Comparison of ENCODE assay signal across 8 cellular contexts in genomic region chr2:157899125-157899839, GRCh38. TPM values are rescaled to one million over a fixed set of nuclear protein-coding genes. Genes with fewer than 3 reads are reported as not detected.
DNase-seq lines count a peak whose midpoint lies in the region; ATAC-seq and TF ChIP-seq lines count a peak whose summit lies in the region.

No MANE protein-coding gene starts in this region.

- TF ChIP-seq CTCF in sigmoid colon (IDR thresholded peaks at IDR 0.05) (no peak), vagina (IDR thresholded peaks at IDR 0.05) (no peak)

- TF ChIP-seq POLR2A in sigmoid colon (IDR thresholded peaks at IDR 0.05) (no peak), vagina (IDR thresholded peaks at IDR 0.05) (no peak)

- H3K36me3 ChIP-seq in sigmoid colon (no peaks in the 10 kb centered on the region), vagina (no peaks in the 10 kb centered on the region)

- peaks cover 54% of the 10 kb centered on the region for H3K4me1 Mint-ChIP-seq in activated T-helper 17 cell treated with anti-CD3 and anti-CD28 coated beads, Interleukin-2, amount 50 U/mL, for 72 hours

- H3K27me3 ChIP-seq in sigmoid colon (no peaks in the 10 kb centered on the region), vagina (no peaks in the 10 kb centered on the region)

- TF ChIP-seq EP300 in sigmoid colon (IDR thresholded peaks at IDR 0.05) = no peak

- no peaks in the 10 kb centered on the region for H3K9me3 Mint-ChIP-seq in activated T-helper 17 cell treated with anti-CD3 and anti-CD28 coated beads, Interleukin-2, amount 50 U/mL, for 72 hours

- H3K27me3 Mint-ChIP-seq in activated T-helper 17 cell treated with anti-CD3 and anti-CD28 coated beads, Interleukin-2, amount 50 U/mL, for 72 hours = no peaks in the 10 kb centered on the region

- H3K9me3 ChIP-seq in sigmoid colon (no peaks in the 10 kb centered on the region), vagina (no peaks in the 10 kb centered on the region)

- DNase-seq in sigmoid colon = no peak
- DNase-seq in vagina (ENCODE audit: extremely low spot score in 2 of 2) = no peak
- no peak for DNase-seq in NCI-H2029 (lab: John Stamatoyannopoulos, UW)
- no peak for DNase-seq in NAMALWA (ENCODE audit: low spot score)

- peak; percentile 58 for ATAC-seq in GM18499 (IDR thresholded peaks at IDR 0.05; ENCODE audit: insufficient read depth, unreplicated experiment)
- ATAC-seq in GM19468 (IDR thresholded peaks at IDR 0.05; ENCODE audit: extremely low read depth, unreplicated experiment) = peak; percentile 80
- ATAC-seq in HG03139 (IDR thresholded peaks at IDR 0.05; ENCODE audit: unreplicated experiment) = peak; percentile 81
- peak; percentile 60 for ATAC-seq in activated T-helper 17 cell treated with anti-CD3 and anti-CD28 coated beads, Interleukin-2, amount 50 U/mL, for 72 hours (replicated peaks)

- intact Hi-C loops in sigmoid colon (cut with DNase I) = no loop called here
- intact Hi-C loops in vagina (cut with DNase I) = no loop called here

- H3K27ac ChIP-seq in sigmoid colon (no peak overlapping the region), vagina (no peak overlapping the region)

- peak overlapping the region; percentile 98 for H3K27ac Mint-ChIP-seq in activated T-helper 17 cell treated with anti-CD3 and anti-CD28 coated beads, Interleukin-2, amount 50 U/mL, for 72 hours

- H3K4me3 ChIP-seq in sigmoid colon = no peak overlapping the region
- no peak overlapping the region for H3K4me3 ChIP-seq in vagina

- H3K4me1 ChIP-seq in sigmoid colon (peaks cover 0 to 13% (median 9%) of the 10 kb centered on the region in 4 donors), vagina (peaks cover 15% of the 10 kb centered on the region)

- H3K4me3 Mint-ChIP-seq in activated T-helper 17 cell treated with anti-CD3 and anti-CD28 coated beads, Interleukin-2, amount 50 U/mL, for 72 hours = peak overlapping the region; percentile 82

- WGBS in sigmoid colon, 2 donors = 68 to 85% methylated on average over 7 of the region's 7 CpGs

- peaks cover 11% of the 10 kb centered on the region for H3K36me3 Mint-ChIP-seq in activated T-helper 17 cell treated with anti-CD3 and anti-CD28 coated beads, Interleukin-2, amount 50 U/mL, for 72 hours (ENCODE audit: low read depth)

RNA-seq across cellular contexts. Expression of gene ACVR1, which starts 23.2 kb away (rescaled TPM):
- total RNA-seq in activated T-helper 17 cell treated with anti-CD3 and anti-CD28 coated beads, Interleukin-2, amount 50 U/mL, for 72 hours = 10 to 100 TPM; 22.7 to 27.5 TPM
- total RNA-seq in sigmoid colon (10 to 100 TPM; 20.0 to 36.0 (median 21.9) TPM), vagina (25.8 TPM)
- 1 to 10 TPM; 2.3 to 9.8 (median 4.8) TPM for polyA plus RNA-seq in sigmoid colon
